In the genomic region with DNA sequence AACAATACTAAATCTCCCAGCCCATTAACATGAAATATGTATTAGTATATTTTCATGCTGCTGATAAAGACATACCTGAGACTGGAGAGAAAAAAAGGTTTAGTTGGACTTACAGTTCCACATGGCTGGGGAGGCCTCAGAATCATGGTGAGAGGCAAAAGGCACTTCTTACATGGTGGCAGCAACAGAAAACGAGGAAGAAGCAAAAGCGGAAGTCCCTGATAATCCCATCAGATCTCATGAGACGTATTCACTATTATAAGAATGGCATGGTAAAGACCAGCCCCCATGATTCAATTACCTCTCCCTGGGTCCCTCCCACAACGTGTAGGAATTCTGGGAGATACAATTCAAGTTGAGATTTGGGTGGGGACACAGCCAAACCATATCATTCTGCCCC, we compare ENCODE assay signal across 1 cellular context. TPM values are rescaled to one million over a fixed set of nuclear protein-coding genes. Genes with fewer than 3 reads are reported as not detected.
"Had no signal": no experiment of that assay in that cellular context is flagged by ENCODE, and none has a peak within 500 bp of the region (broad histone marks: within the 10 kb centered on the region; RNA-seq: fewer than 3 reads in every experiment).

No MANE protein-coding gene starts in this region.

RNA-seq across cellular contexts. Expression of gene CFAP210, which starts 7.4 kb away (rescaled TPM):
- total RNA-seq: GM12878 had no signal
- polyA plus RNA-seq: GM12878 had no signal
